8 cellular contexts compared by ENCODE assay signal in genomic region chr7:30225863-30226361, GRCh38. TPM values are rescaled to one million over a fixed set of nuclear protein-coding genes. Genes with fewer than 3 reads are reported as not detected.
A peak's percentile ranks its signal among the peaks of the same experiment; 100 is the strongest.
DNase-seq lines count a peak whose midpoint lies in the region; ATAC-seq, FAIRE-seq and TF ChIP-seq lines count a peak whose summit lies in the region.

No MANE protein-coding gene starts in this region.

- peaks cover 0 to 10% (median 5%) of the 10 kb centered on the region in 7 donors for H3K9me3 Mint-ChIP-seq in CD14-positive monocyte

- no peaks in the 10 kb centered on the region for H3K79me2 ChIP-seq in K562 (ENCODE audit: control insufficient read depth, insufficient read depth, low read length)

- TF ChIP-seq EP300 in K562 (IDR thresholded peaks at IDR 0.05; ENCODE audit: low read length) = no peak

- in situ Hi-C loops in K562 (cut with MboI) = no loop called here

- H3K9me1 ChIP-seq in K562 (ENCODE audit: control insufficient read depth, insufficient read depth, low read length) = no peaks in the 10 kb centered on the region

- POLR2A ChIA-PET in K562 (lab: Yijun Ruan, JAX) = no interaction called here

- ATAC-seq in HG03342 (IDR thresholded peaks at IDR 0.05; ENCODE audit: unreplicated experiment) (peak; percentile 80), K562 (no peak)

- H3K4me3 ChIP-seq in K562 = no peak overlapping the region
- H3K4me3 ChIP-seq in stomach smooth muscle (ENCODE audit: low read length in 2 of 2) = peak overlapping the region in 1 of 2 donors; percentile 28

- H3K27ac ChIP-seq in K562 (ENCODE audit: extremely low read depth, low read depth, low read length) (no peak overlapping the region), stomach smooth muscle (ENCODE audit: low read length) (peak overlapping the region; percentile 80)

- CTCF ChIA-PET in K562 (lab: Yijun Ruan, JAX; ENCODE audit: low intra/inter-chr PET ratio) = no interaction called here

- no peak overlapping the region for H3K9ac ChIP-seq in K562 (ENCODE audit: insufficient read depth in 1 of 2, low read depth in 2 of 2, low read length in 2 of 2)
- H3K9ac ChIP-seq in stomach smooth muscle (ENCODE audit: low read length in 2 of 2) = peak overlapping the region; percentile 26 to 64

- DNase-seq in CD14-positive monocyte (ENCODE audit: low spot score) (peak; percentile 95), GM19239 (ENCODE audit: insufficient read length, low spot score) (no peak), NCI-H2227 treated with DMSO at 0.1 percent for 48 hours (lab: John Stamatoyannopoulos, UW) (peak; percentile 66), K562 (ENCODE audit: extremely low read depth in 1 of 4, low spot score in 3 of 4) (no peak), left kidney (ENCODE audit: low read depth, low spot score) (peak; percentile 58)
- no peak for DNase-seq in central memory CD4-positive, alpha-beta T cell

- H3K27me3 ChIP-seq in K562 (ENCODE audit: control insufficient read depth in 2 of 2, insufficient read depth in 2 of 2, low read length in 2 of 2) = peaks cover 5 to 40% of the 10 kb centered on the region in 2 experiments; a peak in 4 of 5 replicates
- H3K27me3 ChIP-seq in stomach smooth muscle (ENCODE audit: control insufficient read depth in 1 of 2, insufficient read depth in 2 of 2, low read length in 2 of 2) = no peaks in the 10 kb centered on the region

- no peak overlapping the region for H2AFZ ChIP-seq in K562 (ENCODE audit: low read depth, low read length)

- no peaks in the 10 kb centered on the region for H3K36me3 Mint-ChIP-seq in CD14-positive monocyte

- TF ChIP-seq RAD21 in K562 (CRISPR knock-in tag; conservative IDR thresholded peaks at IDR 0.05 in 1 of 2, IDR thresholded peaks at IDR 0.05 in 1 of 2) = no peak

- H4K20me1 ChIP-seq in K562 (replicated peaks; ENCODE audit: control insufficient read depth, insufficient read depth, low read length) = no peaks in the 10 kb centered on the region

- H3K4me2 ChIP-seq in K562 (ENCODE audit: insufficient read depth, low read length) = no peak overlapping the region

- H3K4me1 ChIP-seq in K562 (replicated peaks in 1 of 2; ENCODE audit: control insufficient read depth in 2 of 2, insufficient read depth in 2 of 2, low read length in 2 of 2) = no peaks in the 10 kb centered on the region
- peaks cover 12% of the 10 kb centered on the region for H3K4me1 ChIP-seq in stomach smooth muscle (ENCODE audit: control insufficient read depth, insufficient read depth, low read length)

- H3K27me3 Mint-ChIP-seq in CD14-positive monocyte (ENCODE audit: low read depth in 3 of 3) = peaks cover 0 to 5% (median 2%) of the 10 kb centered on the region in 3 donors

- FAIRE-seq in GM19239 (lab: Jason Lieb, UNC) = peak; percentile 45
- no peak for FAIRE-seq in K562 (lab: Jason Lieb, UNC)

- H3K4me1 Mint-ChIP-seq in CD14-positive monocyte = peaks cover 48% of the 10 kb centered on the region

- WGBS in K562 (ENCODE audit: insufficient coverage, low coverage, missing lambda C conversion rate) = 0% methylated on average over 3 of the region's 3 CpGs

- H3K4me3 Mint-ChIP-seq in CD14-positive monocyte = peak overlapping the region; percentile 28 to 87

- no peak for TF ChIP-seq POLR2A in K562 (conservative IDR thresholded peaks at IDR 0.05)

- TF ChIP-seq CTCF in CD14-positive monocyte (IDR thresholded peaks at IDR 0.05) (no peak), K562 (IDR thresholded peaks at IDR 0.05 in 2 of 3, conservative IDR thresholded peaks at IDR 0.05 in 1 of 3; ENCODE audit: insufficient read depth in 2 of 3, low read depth in 1 of 3, low read length in 3 of 3) (no peak)

- H3K36me3 ChIP-seq in K562 (ENCODE audit: control insufficient read depth, insufficient read depth, low read length) (no peaks in the 10 kb centered on the region; the same call in 2 of the 3 replicates), stomach smooth muscle (ENCODE audit: control insufficient read depth in 2 of 2, insufficient read depth in 2 of 2, low read length in 2 of 2) (no peaks in the 10 kb centered on the region)

- no peaks in the 10 kb centered on the region for H3K9me3 ChIP-seq in K562 (replicated peaks; ENCODE audit: control insufficient read depth, insufficient read depth, low read depth, low read length)
- H3K9me3 ChIP-seq in stomach smooth muscle (ENCODE audit: control insufficient read depth in 2 of 2, low read length in 2 of 2) = peaks cover 3 to 4% of the 10 kb centered on the region in 2 donors

- H3K27ac Mint-ChIP-seq in CD14-positive monocyte = peak overlapping the region; percentile 97 to 99 (median 99)

- intact Hi-C loops in CD14-positive monocyte (cut with micrococcal nuclease) = loop anchor here (5.0 to 10.0 kb wide), 2 partner anchors 56 to 61 kb away; partner anchors contain the start of gene ZNRF2 (in 1 of the 2)
- intact Hi-C loops in K562 (cut with micrococcal nuclease) = loop anchor here (2.0 kb wide), 1 partner anchor 187 kb away; no protein-coding TSS in a partner anchor

- no TSS peak for BruUV-seq in K562 (replicated peaks; lab: Mats Ljungman, UMichigan)

TF ChIP-seq in K562, 482 proteins besides CTCF, POLR2A, EP300 and RAD21:
- no peak for TF ChIP-seq PRPF4 (IDR thresholded peaks at IDR 0.05; ENCODE audit: insufficient read depth, low read depth, low read length, poor library complexity, severe bottlenecking)
- peak; percentile 54; the same call in 1 of the 2 replicates for TF ChIP-seq PKNOX1 (IDR thresholded peaks at IDR 0.05)
- no peak for TF ChIP-seq MTA3 (IDR thresholded peaks at IDR 0.05; ENCODE audit: borderline replicate concordance)
- TF ChIP-seq STAT5B (CRISPR knock-in tag; IDR thresholded peaks at IDR 0.05) = no peak
- no peak for TF ChIP-seq ZNF449 (CRISPR knock-in tag; IDR thresholded peaks at IDR 0.05)
- TF ChIP-seq VEZF1 (CRISPR knock-in tag; IDR thresholded peaks at IDR 0.05) = 0 out of 2 replicates have a peak, but pooled peaks have one; percentile 17
- no peak for TF ChIP-seq JUND (IDR thresholded peaks at IDR 0.05; ENCODE audit: borderline replicate concordance, low read depth, low read length)
- TF ChIP-seq JUND (tag; IDR thresholded peaks at IDR 0.05; ENCODE audit: borderline replicate concordance, low read depth, low read length) = 0 out of 3 replicates have a peak, but pooled peaks have one; percentile 23
- 0 out of 2 replicates have a peak, but pooled peaks have one; percentile 36 for TF ChIP-seq FOSL1 (tag; conservative IDR thresholded peaks at IDR 0.05)
- peak; percentile 94 for TF ChIP-seq SPI1 (IDR thresholded peaks at IDR 0.05; ENCODE audit: borderline replicate concordance, low read depth, low read length)

RNA-seq across cellular contexts. Expression of gene ZNRF2, which starts 58.5 kb away (rescaled TPM):
- polyA plus RNA-seq in CD14-positive monocyte (1 to 10 TPM; 1.9 to 5.7 TPM), K562 (2011; rRNA removed) (4.1 and 5.5 TPM in 2 replicates), K562 (2014; fragmentation: Illumina TruSeq; extraction: Trizol) (4.7 and 5.5 TPM in 2 replicates), K562 (2014; fragmentation: Nextera tagmentation; extraction: Ambion mirVana) (1 to 10 TPM; 1.1 to 1.2 TPM), K562 (2014; rRNA removed) (4.7 and 4.9 TPM in 2 replicates)
- 5.4 and 16.5 TPM in 2 replicates for total RNA-seq in K562 (2011; cell fraction: chromatin; rRNA removed; ENCODE audit: low replicate concordance)
- total RNA-seq in K562 (2011; cell fraction: nucleolus; rRNA removed) = 4.0 and 7.5 TPM in 2 replicates
- total RNA-seq in K562 (2011; cell fraction: nucleoplasm; rRNA removed) = 5.4 and 9.7 TPM in 2 replicates
- total RNA-seq in K562 (2014; rRNA removed) (13.9 and 18.1 TPM in 2 replicates), K562 (2014; rRNA removed; fragmentation: Illumina TruSeq; extraction: Trizol) (6.8 and 8.1 TPM in 2 replicates), K562 (2015; rRNA removed; fragmentation: Illumina TruSeq; extraction: Trizol) (5.2 and 5.9 TPM in 2 replicates), K562 (2021) (8.3 and 9.4 TPM in 2 replicates)
- polyA plus RNA-seq in K562 (2011; cell fraction: cytosol; rRNA removed) = 1.7 and 3.0 TPM in 2 replicates
- 3.2 and 4.0 TPM in 2 replicates for polyA plus RNA-seq in K562 (2011; cell fraction: nucleus; rRNA removed)
- polyA plus RNA-seq in K562 (2012) = 3.6 and 5.3 TPM in 2 replicates
- 6.5 and 9.6 TPM in 2 replicates for polyA minus RNA-seq in K562 (2011; rRNA and poly(A)+ RNA removed)
- 4.6 and 5.2 TPM in 2 replicates for polyA minus RNA-seq in K562 (2011; cell fraction: cytosol; rRNA and poly(A)+ RNA removed)
- 17.7 and 20.2 TPM in 2 replicates for polyA minus RNA-seq in K562 (2011; cell fraction: nucleus; rRNA and poly(A)+ RNA removed)

Comparison
In these comparisons a context has a peak if more than half of its experiments do, and no peak if none do; other contexts are left out.
1. DNase-seq: peak in CD14-positive monocyte (single experiment), NCI-H2227 treated with DMSO at 0.1 percent for 48 hours (single experiment) and left kidney (single experiment); none in GM19239 (single experiment), K562 (0 of 4) and central memory CD4-positive, alpha-beta T cell (single experiment).
2. H3K9ac ChIP-seq: peak in stomach smooth muscle (2 of 2); none in K562 (0 of 2).